8 cellular contexts compared by ENCODE assay signal in genomic region chr11:30914143-30914762, GRCh38.
DNase-seq lines count a peak whose midpoint lies in the region; ATAC-seq and TF ChIP-seq lines count a peak whose summit lies in the region.

No MANE protein-coding gene starts in this region.

- H3K4me1 ChIP-seq in NT2/D1 (ENCODE audit: insufficient read depth, insufficient read length) (no peaks in the 10 kb centered on the region), endodermal cell (ENCODE audit: control insufficient read depth, insufficient read depth, low read length) (no peaks in the 10 kb centered on the region)

- H3K27me3 ChIP-seq in NT2/D1 (ENCODE audit: insufficient read depth, insufficient read length) (no peaks in the 10 kb centered on the region), endodermal cell (ENCODE audit: control insufficient read depth, insufficient read depth, low read length, poor library complexity, severe bottlenecking) (no peaks in the 10 kb centered on the region)

- H3K27me3 Mint-ChIP-seq in endodermal cell (ENCODE audit: insufficient read depth) (no peaks in the 10 kb centered on the region), mesothelial cell of epicardium (ENCODE audit: low read depth) (no peaks in the 10 kb centered on the region)

- H3K9ac ChIP-seq in NT2/D1 (ENCODE audit: insufficient read length, low read depth) (no peak overlapping the region), endodermal cell (ENCODE audit: extremely low read depth, low read length, poor library complexity, severe bottlenecking) (no peak overlapping the region)

- WGBS in endodermal cell (ENCODE audit: insufficient coverage in 1 of 2, insufficient read length in 1 of 2), 2 experiments = 30 to 31% methylated on average over 6 to 7 of the region's 8 CpGs

- peaks cover 16% of the 10 kb centered on the region for H3K4me1 Mint-ChIP-seq in endodermal cell
- peaks cover 57% of the 10 kb centered on the region for H3K4me1 Mint-ChIP-seq in mesothelial cell of epicardium

- no peaks in the 10 kb centered on the region for H3K9me3 ChIP-seq in NT2/D1 (ENCODE audit: insufficient read depth, low read length)
- H3K9me3 ChIP-seq in endodermal cell (ENCODE audit: control insufficient read depth, low read length) = no peaks in the 10 kb centered on the region

- peak; percentile 56 for ATAC-seq in HG02852 (IDR thresholded peaks at IDR 0.05; ENCODE audit: unreplicated experiment)
- ATAC-seq in GM19452 (IDR thresholded peaks at IDR 0.05; ENCODE audit: unreplicated experiment) = no peak

- H3K4me3 ChIP-seq in NT2/D1 (ENCODE audit: insufficient read length, low read depth) (no peak overlapping the region), endodermal cell (ENCODE audit: low read length) (no peak overlapping the region)

- DNase-seq in GM10266 (ENCODE audit: extremely low spot score) = peak; percentile 3
- DNase-seq in NT2/D1 (ENCODE audit: low read depth, low spot score) = peak; percentile 50
- peak; percentile 92 for DNase-seq in endodermal cell
- peak; percentile 40 to 77 for DNase-seq in mesothelial cell of epicardium (ENCODE audit: low spot score in 2 of 2, unreplicated experiment in 2 of 2)
- DNase-seq in SW 1271 (lab: John Stamatoyannopoulos, UW) = no peak
- DNase-seq in GM19240 (ENCODE audit: insufficient read length, low spot score) = no peak

- H3K9me3 Mint-ChIP-seq in endodermal cell = no peaks in the 10 kb centered on the region
- no peaks in the 10 kb centered on the region for H3K9me3 Mint-ChIP-seq in mesothelial cell of epicardium

- H3K36me3 ChIP-seq in NT2/D1 (ENCODE audit: insufficient read depth, insufficient read length, low read length) (no peaks in the 10 kb centered on the region), endodermal cell (ENCODE audit: control insufficient read depth, insufficient read depth, low read length) (no peaks in the 10 kb centered on the region)

- H3K4me3 Mint-ChIP-seq in endodermal cell (no peak overlapping the region), mesothelial cell of epicardium (no peak overlapping the region)

- H3K27ac Mint-ChIP-seq in endodermal cell = no peak overlapping the region
- peak overlapping the region; percentile 35 for H3K27ac Mint-ChIP-seq in mesothelial cell of epicardium

- no peak overlapping the region for H3K27ac ChIP-seq in endodermal cell (ENCODE audit: low read depth, low read length)

- TF ChIP-seq CTCF in GM10266 (IDR thresholded peaks at IDR 0.05; ENCODE audit: control insufficient read depth, insufficient read depth, low read depth, missing control alignments) (peak; percentile 56), endodermal cell (conservative IDR thresholded peaks at IDR 0.05) (peak; percentile 93), mesothelial cell of epicardium (IDR thresholded peaks at IDR 0.05; ENCODE audit: unreplicated experiment) (no peak)

- H3K36me3 Mint-ChIP-seq in endodermal cell (ENCODE audit: low read depth) = no peaks in the 10 kb centered on the region
- H3K36me3 Mint-ChIP-seq in mesothelial cell of epicardium = no peaks in the 10 kb centered on the region

Comparison
In these comparisons a context has a peak if more than half of its experiments do, and no peak if none do; other contexts are left out.
1. DNase-seq: peak in GM10266 (single experiment), NT2/D1 (single experiment), endodermal cell (single experiment) and mesothelial cell of epicardium (2 of 2); none in SW 1271 (0 of 2) and GM19240 (single experiment).